ENCODE assay signal across 10 cellular contexts in the genomic region with DNA sequence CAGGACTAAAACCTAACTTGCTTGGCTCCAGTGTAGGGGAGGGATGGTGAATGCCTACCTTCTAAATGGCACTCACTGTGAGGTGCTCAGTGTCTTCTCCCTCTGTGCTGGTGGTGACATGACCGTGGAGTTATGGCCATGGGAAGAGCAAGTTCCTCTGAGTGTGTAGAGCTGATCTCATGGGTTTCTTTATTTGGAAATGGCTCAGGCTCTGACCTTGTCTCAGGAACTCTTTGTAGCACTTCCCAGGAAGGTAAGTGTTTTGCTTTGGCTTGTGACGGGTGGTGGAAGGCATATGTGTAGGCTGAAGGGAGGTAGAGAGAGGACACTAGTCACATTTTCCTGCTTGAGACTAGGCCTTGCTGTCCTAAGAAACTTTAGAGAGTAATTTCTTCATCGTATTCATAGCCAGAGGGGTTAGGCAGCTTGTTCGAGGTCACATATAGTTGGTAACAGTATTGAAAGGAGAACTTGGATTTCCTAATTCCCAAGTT. TPM values are rescaled to one million over a fixed set of nuclear protein-coding genes. Genes with fewer than 3 reads are reported as not detected.
A peak's percentile ranks its signal among the peaks of the same experiment; 100 is the strongest.
DNase-seq lines count a peak whose midpoint lies in the region; ATAC-seq and TF ChIP-seq lines count a peak whose summit lies in the region.
"Had no signal": no experiment of that assay in that cellular context is flagged by ENCODE, and none has a peak within 500 bp of the region (broad histone marks: within the 10 kb centered on the region; RNA-seq: fewer than 3 reads in every experiment).

No MANE protein-coding gene starts in this region.

- H3K4me1 ChIP-seq in lower lobe of right lung (peaks cover 74% of the 10 kb centered on the region), upper lobe of right lung (peaks cover 66% of the 10 kb centered on the region)

- DNase-seq in activated naive CD4-positive, alpha-beta T cell treated with anti-CD3 and anti-CD28 coated beads, Interleukin-2, amount 10 ng/mL, durations not matched to agents 7 days and 5 days: no peak
- no peak for DNase-seq in activated naive CD4-positive, alpha-beta T cell treated with anti-CD3 and anti-CD28 coated beads, Interleukin-2, amount 50 U/mL, for 16 hours
- DNase-seq in brain microvascular endothelial cell (no peak), lower lobe of right lung (no peak), upper lobe of right lung (no peak), lower leg skin (ENCODE audit: low spot score in 2 of 2) (no peak), NCI-H345 (lab: John Stamatoyannopoulos, UW) (no peak), DMS79 treated with DMSO at 0.1 percent for 48 hours (lab: John Stamatoyannopoulos, UW) (no peak)

- no peaks in the 10 kb centered on the region for H3K36me3 ChIP-seq in brain microvascular endothelial cell (replicated peaks)
- no peaks in the 10 kb centered on the region for H3K36me3 ChIP-seq in lower lobe of right lung
- no peaks in the 10 kb centered on the region for H3K36me3 ChIP-seq in upper lobe of right lung

- H3K4me3 ChIP-seq in brain microvascular endothelial cell (ENCODE audit: low read depth, low read length) (no peak overlapping the region), lower lobe of right lung (peak overlapping the region; percentile 21), upper lobe of right lung (peak overlapping the region; percentile 14), lower leg skin (ENCODE audit: low read depth, poor library complexity, severe bottlenecking) (no peak overlapping the region)
- H3K4me3 ChIP-seq: SJSA1 had no signal

- 27 to 54% methylated on average over 4 of the region's 4 CpGs for WGBS in lower leg skin, 2 donors

- peak overlapping the region; percentile 74 for H3K27ac Mint-ChIP-seq in activated naive CD4-positive, alpha-beta T cell treated with anti-CD3 and anti-CD28 coated beads, Interleukin-2, amount 10 ng/mL, durations not matched to agents 7 days and 5 days

- no peaks in the 10 kb centered on the region for H3K9me3 Mint-ChIP-seq in activated naive CD4-positive, alpha-beta T cell treated with anti-CD3 and anti-CD28 coated beads, Interleukin-2, amount 10 ng/mL, durations not matched to agents 7 days and 5 days

- ATAC-seq in lower lobe of right lung: peak in 1 of 2 donors; percentile 2
- peak; percentile 52 for ATAC-seq in upper lobe of right lung

- peak overlapping the region; percentile 78 for H3K4me3 Mint-ChIP-seq in activated naive CD4-positive, alpha-beta T cell treated with anti-CD3 and anti-CD28 coated beads, Interleukin-2, amount 10 ng/mL, durations not matched to agents 7 days and 5 days

- H3K27me3 ChIP-seq in brain microvascular endothelial cell (replicated peaks): no peaks in the 10 kb centered on the region
- no peaks in the 10 kb centered on the region for H3K27me3 ChIP-seq in lower lobe of right lung (ENCODE audit: low read depth)
- H3K27me3 ChIP-seq in upper lobe of right lung: no peaks in the 10 kb centered on the region
- H3K27me3 ChIP-seq: SJSA1 had no signal

- no peak for TF ChIP-seq POLR2A in lower leg skin (IDR thresholded peaks at IDR 0.05)

- H3K36me3 Mint-ChIP-seq in activated naive CD4-positive, alpha-beta T cell treated with anti-CD3 and anti-CD28 coated beads, Interleukin-2, amount 10 ng/mL, durations not matched to agents 7 days and 5 days: peaks cover 72% of the 10 kb centered on the region

- intact Hi-C loops in lower lobe of right lung (cut with DNase I) (no loop called here), upper lobe of right lung (cut with DNase I) (no loop called here), lower leg skin (cut with DNase I; ENCODE audit: low total_unique reads) (no loop called here)

- peaks cover 78% of the 10 kb centered on the region for H3K4me1 Mint-ChIP-seq in activated naive CD4-positive, alpha-beta T cell treated with anti-CD3 and anti-CD28 coated beads, Interleukin-2, amount 10 ng/mL, durations not matched to agents 7 days and 5 days

- H3K27ac ChIP-seq in brain microvascular endothelial cell (peak overlapping the region; percentile 37), lower lobe of right lung (peak overlapping the region; percentile 64), upper lobe of right lung (peak overlapping the region; percentile 51)
- H3K27ac ChIP-seq: C4-2B, SJSA1 had no signal

- CTCF ChIA-PET in activated naive CD4-positive, alpha-beta T cell treated with anti-CD3 and anti-CD28 coated beads, Interleukin-2, amount 10 ng/mL, durations not matched to agents 7 days and 5 days (lab: Charles Lee): interaction anchor here (0.8 to 2.6 kb wide), 4 partner anchors 24 to 83 kb away, joined by 3 to 9 read pairs (median 4); no protein-coding TSS in a partner anchor

- in situ Hi-C loops in brain microvascular endothelial cell (cut with HindIII; ENCODE audit: low pct_ligation_motif_present, low sequenced_read_pairs): no loop called here

- H3K9me3 ChIP-seq in lower lobe of right lung (no peaks in the 10 kb centered on the region), upper lobe of right lung (no peaks in the 10 kb centered on the region)
- H3K9me3 ChIP-seq: SJSA1 had no signal

- no peaks in the 10 kb centered on the region for H3K27me3 Mint-ChIP-seq in activated naive CD4-positive, alpha-beta T cell treated with anti-CD3 and anti-CD28 coated beads, Interleukin-2, amount 10 ng/mL, durations not matched to agents 7 days and 5 days

- no peak for TF ChIP-seq CTCF in brain microvascular endothelial cell (IDR thresholded peaks at IDR 0.05; ENCODE audit: low read depth, low read length, missing control alignments)
- TF ChIP-seq CTCF in lower lobe of right lung (IDR thresholded peaks at IDR 0.05): no peak
- no peak for TF ChIP-seq CTCF in upper lobe of right lung (IDR thresholded peaks at IDR 0.05)
- TF ChIP-seq CTCF in lower leg skin (IDR thresholded peaks at IDR 0.05): no peak

RNA-seq across cellular contexts. Expression of a gene that starts 6.5 kb away (rescaled TPM):
- total RNA-seq in lower lobe of right lung (419 TPM), upper lobe of right lung (462 TPM), lower leg skin (100 to 1,000 TPM; 108 to 180 (median 120) TPM)

Comparison
In these comparisons a context has a peak if more than half of its experiments do, and no peak if none do; other contexts are left out.
1. H3K4me3 ChIP-seq: peak in lower lobe of right lung (single experiment) and upper lobe of right lung (single experiment); none in brain microvascular endothelial cell (single experiment) and lower leg skin (single experiment).
2. Peak in every context shown above with its lines, with median percentiles within 50 percentile points of each other: H3K27ac ChIP-seq.